Comparison of ENCODE assay signal across 9 cellular contexts in the genomic region with DNA sequence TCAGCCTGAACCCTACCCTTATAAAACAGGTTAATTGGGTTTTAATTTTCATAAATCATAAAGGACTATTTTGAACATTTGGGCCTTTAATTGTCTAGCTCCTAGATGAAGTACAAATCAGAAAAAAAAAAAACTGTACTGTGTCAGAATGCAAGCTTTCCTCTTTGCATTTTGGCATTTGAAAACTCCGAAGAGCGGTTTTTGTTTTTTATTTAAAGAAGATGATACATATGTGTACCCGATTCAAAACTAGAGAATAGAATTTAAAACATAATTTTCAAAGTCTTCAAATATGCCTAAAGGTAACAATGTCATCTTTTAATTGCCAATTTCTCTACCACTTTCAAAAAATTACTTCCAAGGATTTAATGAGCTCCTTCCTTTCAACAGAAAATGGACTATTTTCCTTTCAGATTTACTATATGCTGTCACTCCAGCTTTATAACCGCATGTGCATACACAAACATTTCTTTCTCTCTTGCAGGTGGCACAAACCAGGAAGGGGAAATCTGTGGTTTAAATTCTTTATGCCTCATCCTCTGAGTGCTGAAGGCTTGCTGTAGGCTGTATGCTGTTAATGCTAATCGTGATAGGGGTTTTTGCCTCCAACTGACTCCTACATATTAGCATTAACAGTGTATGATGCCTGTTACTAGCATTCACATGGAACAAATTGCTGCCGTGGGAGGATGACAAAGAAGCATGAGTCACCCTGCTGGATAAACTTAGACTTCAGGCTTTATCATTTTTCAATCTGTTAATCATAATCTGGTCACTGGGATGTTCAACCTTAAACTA. TPM values are rescaled to one million over a fixed set of nuclear protein-coding genes. Genes with fewer than 3 reads are reported as not detected.
DNase-seq lines count a peak whose midpoint lies in the region; ATAC-seq and TF ChIP-seq lines count a peak whose summit lies in the region.
"Had no signal": no experiment of that assay in that cellular context is flagged by ENCODE, and none has a peak within 500 bp of the region (broad histone marks: within the 10 kb centered on the region; RNA-seq: fewer than 3 reads in every experiment).

No MANE protein-coding gene starts in this region.

- no peaks in the 10 kb centered on the region for H3K9me3 Mint-ChIP-seq in glutamatergic neuron (ENCODE audit: unreplicated experiment)

- H3K27ac Mint-ChIP-seq in glutamatergic neuron (ENCODE audit: unreplicated experiment) = no peak overlapping the region

- H3K4me3 ChIP-seq in BE2C (ENCODE audit: low read depth, low read length) = no peak overlapping the region

- no peaks in the 10 kb centered on the region for H3K4me1 Mint-ChIP-seq in glutamatergic neuron (ENCODE audit: low read depth, unreplicated experiment)

- H3K4me3 Mint-ChIP-seq in glutamatergic neuron (ENCODE audit: unreplicated experiment) = no peak overlapping the region

- no peaks in the 10 kb centered on the region for H3K4me1 ChIP-seq in BE2C
- H3K4me1 ChIP-seq: parathyroid adenoma had no signal

- ATAC-seq in GM19372 (IDR thresholded peaks at IDR 0.05; ENCODE audit: low read depth, unreplicated experiment) (peak; percentile 28), esophagus mucosa (peak; percentile 55)

- in situ Hi-C loops in KBM-7 (cut with MboI; ENCODE audit: low pct_unique_long_range_greater_than_20kb, low sequenced_read_pairs) (loop anchor here (25.0 kb wide), 1 partner anchor 136 kb away; no protein-coding TSS in a partner anchor), GM13976 (cut with MboI; ENCODE audit: low sequenced_read_pairs, unreplicated experiment) (no loop called here)

- TF ChIP-seq CTCF in BE2C (IDR thresholded peaks at IDR 0.05; ENCODE audit: low read depth, low read length) (no peak; the same call in 1 of the 2 replicates), GM13976 (IDR thresholded peaks at IDR 0.05; ENCODE audit: borderline replicate concordance, control extremely low read depth, extremely low read depth, insufficient read depth, missing control alignments) (no peak), glutamatergic neuron (IDR thresholded peaks at IDR 0.05; ENCODE audit: partially characterized antibody, unreplicated experiment) (no peak)

- no peaks in the 10 kb centered on the region for H3K27me3 ChIP-seq in BE2C

- H3K27me3 Mint-ChIP-seq in glutamatergic neuron (ENCODE audit: unreplicated experiment) = peaks cover 3% of the 10 kb centered on the region

- DNase-seq in BE2C = peak; percentile 51
- peak; percentile 74 for DNase-seq in KBM-7
- peak; percentile 77 to 80 for DNase-seq in activated CD4-positive, alpha-beta T cell treated with anti-CD3 and anti-CD28 coated beads for 4 hours
- DNase-seq in stimulated activated CD4-positive, alpha-beta T cell treated with anti-CD3 and anti-CD28 coated beads, Interleukin-2, amount 100 ng/mL, for 4 hours (ENCODE audit: low read depth) = peak; percentile 81
- no peak for DNase-seq in GM13976 (ENCODE audit: low spot score)
- DNase-seq in glutamatergic neuron = no peak

- no peaks in the 10 kb centered on the region; the same call in 1 of the 2 replicates for H3K36me3 ChIP-seq in BE2C

- no peaks in the 10 kb centered on the region for H3K36me3 Mint-ChIP-seq in glutamatergic neuron (ENCODE audit: unreplicated experiment)

- H3K9me3 ChIP-seq in BE2C = no peaks in the 10 kb centered on the region

RNA-seq across cellular contexts. Expression of a gene that starts 33.7 kb away (rescaled TPM):
- polyA plus RNA-seq in BE2C (2012; ENCODE audit: insufficient read depth, insufficient read length, low read depth) = 14.1 TPM
- total RNA-seq in esophagus mucosa = 29.8 TPM
- 26.1 TPM for total RNA-seq in glutamatergic neuron (ENCODE audit: unreplicated experiment)

Comparison
In these comparisons a context has a peak if more than half of its experiments do, and no peak if none do; other contexts are left out.
1. DNase-seq: peak in BE2C (single experiment), KBM-7 (single experiment), activated CD4-positive, alpha-beta T cell treated with anti-CD3 and anti-CD28 coated beads for 4 hours (2 of 2) and stimulated activated CD4-positive, alpha-beta T cell treated with anti-CD3 and anti-CD28 coated beads, Interleukin-2, amount 100 ng/mL, for 4 hours (single experiment); none in GM13976 (single experiment) and glutamatergic neuron (single experiment).